18 cellular contexts compared by ENCODE assay signal in genomic region chr4:184380707-184381106, GRCh38.
DNase-seq lines count a peak whose midpoint lies in the region; ATAC-seq, FAIRE-seq and TF ChIP-seq lines count a peak whose summit lies in the region.
"Had no signal": no experiment of that assay in that cellular context is flagged by ENCODE, and none has a peak within 500 bp of the region (broad histone marks: within the 10 kb centered on the region; RNA-seq: fewer than 3 reads in every experiment).

No MANE protein-coding gene starts in this region.

- FAIRE-seq in astrocyte (lab: Jason Lieb, UNC) (no peak), small intestine (lab: Jason Lieb, UNC) (no peak)
- FAIRE-seq: GM12892 had no signal

- H3K79me1 ChIP-seq in IMR-90 (ENCODE audit: low read depth in 1 of 2, low read length in 2 of 2) = peaks cover 0 to 11% of the 10 kb centered on the region in 2 experiments; a peak in 2 of 4 replicates

- H3K4me1 ChIP-seq in BLaER1 treated with 17β-estradiol and CSF1 and Interleukin-3, amounts not matched to agents 10 nM and 100 nM = peaks cover 48 to 63% (median 61%) of the 10 kb centered on the region in 10 experiments
- H3K4me1 ChIP-seq in IMR-90 (ENCODE audit: control insufficient read depth, insufficient read depth, low read length) (peaks cover 20% of the 10 kb centered on the region), astrocyte (ENCODE audit: insufficient read depth, low read length) (peaks cover 35% of the 10 kb centered on the region), small intestine (ENCODE audit: control insufficient read depth in 2 of 2, insufficient read depth in 1 of 2, low read depth in 1 of 2, low read length in 1 of 2) (peaks cover 21 to 22% of the 10 kb centered on the region in 2 donors)

- H4K91ac ChIP-seq in IMR-90 (ENCODE audit: insufficient read depth, low read depth, low read length) = no peak overlapping the region

- H3K79me2 ChIP-seq in astrocyte (ENCODE audit: insufficient read depth, low read length) = no peaks in the 10 kb centered on the region

- peaks cover 34 to 52% (median 49%) of the 10 kb centered on the region in 11 experiments for H3K9me3 ChIP-seq in BLaER1 treated with 17β-estradiol and CSF1 and Interleukin-3, amounts not matched to agents 10 nM and 100 nM (replicated peaks in 1 of 11)
- H3K9me3 ChIP-seq in IMR-90 (ENCODE audit: control insufficient read depth, insufficient read depth, low read length) (no peaks in the 10 kb centered on the region), astrocyte (ENCODE audit: insufficient read depth, low read depth, low read length) (no peaks in the 10 kb centered on the region), small intestine (ENCODE audit: control insufficient read depth, low read depth) (no peaks in the 10 kb centered on the region)
- H3K9me3 ChIP-seq: Caco-2, Peyer's patch, SJCRH30 had no signal

- H3K9me1 ChIP-seq in IMR-90 (ENCODE audit: insufficient read depth, low read length) = peaks cover 17% of the 10 kb centered on the region

- peaks cover 2% of the 10 kb centered on the region for H3K9me3 Mint-ChIP-seq in astrocyte (ENCODE audit: unreplicated experiment)
- H3K9me3 Mint-ChIP-seq: CD4-positive, alpha-beta memory T cell had no signal

- dilution Hi-C loops in IMR-90 (cut with HindIII; ENCODE audit: low sequenced_read_pairs, unreplicated experiment) = no loop called here

- no peak overlapping the region; the same call in 1 of the 2 replicates for H2BK20ac ChIP-seq in IMR-90 (ENCODE audit: low read depth, low read length)

- intact Hi-C loops in IMR-90 (cut with micrococcal nuclease) (loop anchor here (10.0 kb wide), 1 partner anchor 264 kb away; the partner anchor contains the start of genes CASP3 and PRIMPOL), cardiac septum (cut with DNase I) (loop anchor here (10.0 kb wide), 1 partner anchor 96 kb away; no protein-coding TSS in a partner anchor)

- TF ChIP-seq CTCF in IMR-90 (conservative IDR thresholded peaks at IDR 0.05; ENCODE audit: low read depth, low read length) (no peak), astrocyte (IDR thresholded peaks at IDR 0.05; ENCODE audit: insufficient read depth, low read depth, low read length) (no peak)

- no peak overlapping the region for H2BK15ac ChIP-seq in IMR-90 (ENCODE audit: low read depth, low read length)

- peak overlapping the region in 6 of 10 experiments; percentile 0 to 48 (median 22); a peak in 5 of 20 replicates for H3K4me3 ChIP-seq in BLaER1 treated with 17β-estradiol and CSF1 and Interleukin-3, amounts not matched to agents 10 nM and 100 nM
- H3K4me3 ChIP-seq in IMR-90 (ENCODE audit: insufficient read depth, low read depth, low read length) (no peak overlapping the region), astrocyte (ENCODE audit: insufficient read depth, low read depth, low read length) (no peak overlapping the region), small intestine (ENCODE audit: low read depth in 1 of 2, low read length in 2 of 2) (no peak overlapping the region)
- H3K4me3 ChIP-seq: Peyer's patch, SJCRH30 had no signal

- 0 out of 2 replicates have a peak overlapping the region, but pooled peaks have one; percentile 13 for H3K4ac ChIP-seq in IMR-90 (ENCODE audit: low read depth, low read length)

- H3K4me1 Mint-ChIP-seq in astrocyte (ENCODE audit: low read depth, unreplicated experiment) = peaks cover 36% of the 10 kb centered on the region

- WGBS in IMR-90 (ENCODE audit: extremely low coverage in 2 of 2, insufficient read length in 1 of 2), 2 experiments = 100% methylated on average over 1 of the region's 4 CpGs; no CpG with 5 or more reads in 1 of the 2 experiments
- 24 to 66% (median 36%) methylated on average over 4 of the region's 4 CpGs for WGBS in small intestine, 3 donors

- H3K36me3 ChIP-seq in BLaER1 treated with 17β-estradiol and CSF1 and Interleukin-3, amounts not matched to agents 10 nM and 100 nM = peaks cover 0 to 26% (median 15%) of the 10 kb centered on the region in 11 experiments; a peak in 11 of 22 replicates
- peaks cover under 1% of the 10 kb centered on the region; the same call in 1 of the 2 replicates for H3K36me3 ChIP-seq in IMR-90 (ENCODE audit: control insufficient read depth, insufficient read depth, low read length)
- H3K36me3 ChIP-seq in astrocyte (ENCODE audit: insufficient read depth, low read length) = no peaks in the 10 kb centered on the region
- no peaks in the 10 kb centered on the region for H3K36me3 ChIP-seq in small intestine (ENCODE audit: control insufficient read depth in 2 of 2, insufficient read depth in 2 of 2, low read length in 2 of 2)
- H3K36me3 ChIP-seq: Peyer's patch, SJCRH30 had no signal

- no peak overlapping the region for H3K14ac ChIP-seq in IMR-90 (replicated peaks; ENCODE audit: low read depth, low read length)

- H3K4me3 Mint-ChIP-seq in astrocyte (ENCODE audit: unreplicated experiment) = peak overlapping the region; percentile 28
- H3K4me3 Mint-ChIP-seq: CD4-positive, alpha-beta memory T cell had no signal

- no peak overlapping the region for H4K8ac ChIP-seq in IMR-90 (ENCODE audit: low read depth in 2 of 2, low read length in 2 of 2)

- peaks cover 0 to 3% (median 0%) of the 10 kb centered on the region in 11 experiments; a peak in 1 of 22 replicates for H4K20me1 ChIP-seq in BLaER1 treated with 17β-estradiol and CSF1 and Interleukin-3, amounts not matched to agents 10 nM and 100 nM
- H4K20me1 ChIP-seq in IMR-90 (ENCODE audit: insufficient read depth, low read length) (peaks cover 8% of the 10 kb centered on the region), astrocyte (ENCODE audit: insufficient read depth, low read length) (no peaks in the 10 kb centered on the region)

- H2AFZ ChIP-seq in IMR-90 (replicated peaks; ENCODE audit: low read length, poor library complexity) (no peak overlapping the region), astrocyte (ENCODE audit: low read depth, low read length) (no peak overlapping the region)

- H3K36me3 Mint-ChIP-seq in astrocyte (ENCODE audit: low read depth, unreplicated experiment) = peaks cover 13% of the 10 kb centered on the region

- no peak overlapping the region for H3K27ac Mint-ChIP-seq in astrocyte (ENCODE audit: unreplicated experiment)

- H3K9ac ChIP-seq in BLaER1 treated with 17β-estradiol and CSF1 and Interleukin-3, amounts not matched to agents 10 nM and 100 nM = peak overlapping the region in 2 of 11 experiments; percentile 83 to 87; a peak in 1 of 22 replicates
- H3K9ac ChIP-seq in IMR-90 (ENCODE audit: low read depth, low read length) (no peak overlapping the region), astrocyte (ENCODE audit: low read length) (no peak overlapping the region)

- no peak overlapping the region for H2BK120ac ChIP-seq in IMR-90 (ENCODE audit: low read depth, low read length)

- CTCF ChIA-PET in IMR-90 (lab: Yijun Ruan, JAX) = no interaction called here

- DNase-seq in IMR-90 = no peak
- no peak for DNase-seq in astrocyte (ENCODE audit: low read depth)
- DNase-seq in small intestine = peak; percentile 37
- DNase-seq in cardiac septum (ENCODE audit: low spot score) = no peak
- DNase-seq: Caco-2; CD4-positive, alpha-beta memory T cell; DMS 273 treated with DMSO at 0.1 percent for 48 hours; KG1; NCI-H1105 treated with DMSO at 0.1 percent for 48 hours; NCI-H2029 treated with DMSO at 0.1 percent for 48 hours; NCI-H446; NCI-H69; Peyer's patch; SJCRH30 had no signal

- H3K27me3 Mint-ChIP-seq in astrocyte (ENCODE audit: low read depth, unreplicated experiment) = no peaks in the 10 kb centered on the region
- H3K27me3 Mint-ChIP-seq: CD4-positive, alpha-beta memory T cell had no signal

- no peak for TF ChIP-seq RAD21 in IMR-90 (IDR thresholded peaks at IDR 0.05; ENCODE audit: low read length)

- BruUV-seq in IMR-90 (replicated peaks; lab: Mats Ljungman, UMichigan) = no TSS peak

- no peaks in the 10 kb centered on the region for H3K27me3 ChIP-seq in BLaER1 treated with 17β-estradiol and CSF1 and Interleukin-3, amounts not matched to agents 10 nM and 100 nM
- no peaks in the 10 kb centered on the region for H3K27me3 ChIP-seq in IMR-90 (ENCODE audit: control insufficient read depth, insufficient read depth, low read length)
- no peaks in the 10 kb centered on the region for H3K27me3 ChIP-seq in astrocyte (ENCODE audit: insufficient read depth, low read length)
- no peaks in the 10 kb centered on the region for H3K27me3 ChIP-seq in small intestine (ENCODE audit: control insufficient read depth in 2 of 2, insufficient read depth in 2 of 2, low read length in 2 of 2)
- H3K27me3 ChIP-seq: Peyer's patch, SJCRH30 had no signal

- H2BK5ac ChIP-seq in IMR-90 (ENCODE audit: low read depth, low read length, poor library complexity, severe bottlenecking) = no peak overlapping the region

- no peak for TF ChIP-seq POLR2A in IMR-90 (IDR thresholded peaks at IDR 0.05; ENCODE audit: low read depth, low read length)

- H3K23ac ChIP-seq in IMR-90 (ENCODE audit: low read depth, low read length) = no peak overlapping the region

- in situ Hi-C loops in IMR-90 (cut with MboI; ENCODE audit: low sequenced_read_pairs) = no loop called here

- peak overlapping the region; percentile 26 to 99 (median 93); a peak in 18 of 22 replicates for H3K4me2 ChIP-seq in BLaER1 treated with 17β-estradiol and CSF1 and Interleukin-3, amounts not matched to agents 10 nM and 100 nM
- no peak overlapping the region for H3K4me2 ChIP-seq in IMR-90 (ENCODE audit: low read depth, low read length)
- H3K4me2 ChIP-seq in astrocyte (ENCODE audit: low read length) = no peak overlapping the region

- no peak overlapping the region for H3K56ac ChIP-seq in IMR-90 (ENCODE audit: extremely low read depth, insufficient read depth, low read length)

- ATAC-seq in IMR-90 (ENCODE audit: low read depth) = no peak
- ATAC-seq in HG02973 (IDR thresholded peaks at IDR 0.05; ENCODE audit: unreplicated experiment) = no peak
- no peak for ATAC-seq in HG02970 (IDR thresholded peaks at IDR 0.05; ENCODE audit: low FRiP score, unreplicated experiment)

- H2AK9ac ChIP-seq in IMR-90 (replicated peaks; ENCODE audit: low read depth, low read length, poor library complexity) = no peak overlapping the region

- H2AK5ac ChIP-seq in IMR-90 (ENCODE audit: low read depth, low read length) = 0 out of 2 replicates have a peak overlapping the region, but pooled peaks have one; percentile 13

- H3K18ac ChIP-seq in IMR-90 (ENCODE audit: low read depth, low read length) = no peak overlapping the region

- POLR2A ChIA-PET in IMR-90 (lab: Charles Lee; ENCODE audit: unreplicated experiment) = no interaction called here

- no peak overlapping the region; the same call in 1 of the 2 replicates for H4K5ac ChIP-seq in IMR-90 (ENCODE audit: low read depth, low read length)

- H3K27ac ChIP-seq in BLaER1 treated with 17β-estradiol and CSF1 and Interleukin-3, amounts not matched to agents 10 nM and 100 nM = peak overlapping the region in 7 of 11 experiments; percentile 7 to 98 (median 90); a peak in 12 of 22 replicates
- H3K27ac ChIP-seq in IMR-90 (ENCODE audit: insufficient read depth, low read length) = no peak overlapping the region
- H3K27ac ChIP-seq in astrocyte (ENCODE audit: low read depth, low read length) = no peak overlapping the region
- peak overlapping the region in 1 of 2 donors; percentile 68 for H3K27ac ChIP-seq in small intestine (ENCODE audit: low read depth in 1 of 2, low read length in 1 of 2)
- H3K27ac ChIP-seq: Peyer's patch, SJCRH30 had no signal

TF ChIP-seq in IMR-90, 13 proteins besides CTCF, POLR2A, EP300 and RAD21 (continues in another document):
- no peak for TF ChIP-seq BHLHE40 (IDR thresholded peaks at IDR 0.05; ENCODE audit: low read depth, low read length)

Comparison
In these comparisons a context has a peak if more than half of its experiments do, and no peak if none do; other contexts are left out.
1. H3K27ac ChIP-seq: peak in BLaER1 treated with 17β-estradiol and CSF1 and Interleukin-3, amounts not matched to agents 10 nM and 100 nM (7 of 11); none in IMR-90 (single experiment) and astrocyte (single experiment).
2. H3K4me2 ChIP-seq: peak in BLaER1 treated with 17β-estradiol and CSF1 and Interleukin-3, amounts not matched to agents 10 nM and 100 nM (11 of 11); none in IMR-90 (single experiment) and astrocyte (single experiment).
3. H3K4me3 ChIP-seq: peak in BLaER1 treated with 17β-estradiol and CSF1 and Interleukin-3, amounts not matched to agents 10 nM and 100 nM (6 of 10); none in IMR-90 (single experiment), astrocyte (single experiment) and small intestine (0 of 2).